Comparison of ENCODE assay signal across 19 cellular contexts in genomic region chr11:12532580-12532979, GRCh38.
DNase-seq lines count a peak whose midpoint lies in the region; ATAC-seq, FAIRE-seq and TF ChIP-seq lines count a peak whose summit lies in the region.
"Had no signal": no experiment of that assay in that cellular context is flagged by ENCODE, and none has a peak within 500 bp of the region (broad histone marks: within the 10 kb centered on the region; RNA-seq: fewer than 3 reads in every experiment).

No MANE protein-coding gene starts in this region.

- BruUV-seq in K562 (replicated peaks; lab: Mats Ljungman, UMichigan), result no TSS peak
- no TSS peak for BruUV-seq in Caco-2 (replicated peaks; lab: Mats Ljungman, UMichigan)

- POLR2A ChIA-PET in A549 (lab: Yijun Ruan, JAX), result no interaction called here
- POLR2A ChIA-PET in K562 (lab: Yijun Ruan, JAX), result interaction anchor here (0.6 kb wide), 1 partner anchor 380 kb away, joined by 4 read pairs; no protein-coding TSS in a partner anchor
- POLR2A ChIA-PET in Caco-2 (lab: Charles Lee), result no interaction called here

- H3K36me3 Mint-ChIP-seq in Caco-2 (ENCODE audit: insufficient read depth, unreplicated experiment), result no peaks in the 10 kb centered on the region
- H3K36me3 Mint-ChIP-seq: CD4-positive, alpha-beta memory T cell had no signal

- H2AFZ ChIP-seq in K562 (ENCODE audit: low read depth, low read length), result no peak overlapping the region
- H2AFZ ChIP-seq in trophoblast cell (ENCODE audit: insufficient read depth, low read length, poor library complexity), result no peak overlapping the region
- H2AFZ ChIP-seq: GM23338 had no signal

- WGBS in A549 (ENCODE audit: missing lambda C conversion rate), result 93% methylated on average over 14 of the region's 14 CpGs
- 4% methylated on average over 14 of the region's 14 CpGs for WGBS in K562 (ENCODE audit: insufficient coverage, low coverage, missing lambda C conversion rate)
- WGBS in trophoblast cell (ENCODE audit: extremely low coverage, insufficient coverage, insufficient read length), result no CpG with 5 or more reads among the region's 14 CpGs

- H3K79me2 ChIP-seq in K562 (ENCODE audit: control insufficient read depth, insufficient read depth, low read length) (no peaks in the 10 kb centered on the region), trophoblast cell (ENCODE audit: control insufficient read depth, insufficient read depth, low read length, poor library complexity) (no peaks in the 10 kb centered on the region)

- no peak overlapping the region for H2BK5ac ChIP-seq in trophoblast cell (ENCODE audit: low read depth, low read length, poor library complexity)

- H3K14ac ChIP-seq in trophoblast cell (ENCODE audit: low read length), result no peak overlapping the region

- H4K8ac ChIP-seq in trophoblast cell (ENCODE audit: low read depth, low read length), result no peak overlapping the region

- H4K20me1 ChIP-seq in K562 (replicated peaks; ENCODE audit: control insufficient read depth, insufficient read depth, low read length), result no peaks in the 10 kb centered on the region

- H3K27ac ChIP-seq in A549 (no peak overlapping the region), K562 (ENCODE audit: extremely low read depth, low read depth, low read length) (no peak overlapping the region), trophoblast cell (ENCODE audit: low read depth, low read length) (no peak overlapping the region)

- H3K9ac ChIP-seq in K562 (ENCODE audit: insufficient read depth in 1 of 2, low read depth in 2 of 2, low read length in 2 of 2) (no peak overlapping the region), trophoblast cell (ENCODE audit: low read length) (no peak overlapping the region)

- H2BK120ac ChIP-seq in trophoblast cell (ENCODE audit: insufficient read depth, low read length, poor library complexity), result no peak overlapping the region

- H3K4me3 ChIP-seq in A549 (no peak overlapping the region), K562 (no peak overlapping the region), trophoblast cell (ENCODE audit: low read depth, low read length) (no peak overlapping the region), Caco-2 (ENCODE audit: low read depth, low read length) (no peak overlapping the region)
- H3K4me3 ChIP-seq: GM23338 had no signal

- H3K9me3 ChIP-seq in A549 (no peaks in the 10 kb centered on the region), K562 (replicated peaks; ENCODE audit: control insufficient read depth, insufficient read depth, low read depth, low read length) (no peaks in the 10 kb centered on the region), trophoblast cell (ENCODE audit: insufficient read depth, low read depth, low read length) (peaks cover 3% of the 10 kb centered on the region), Caco-2 (no peaks in the 10 kb centered on the region)

- no peak overlapping the region for H3K18ac ChIP-seq in trophoblast cell (ENCODE audit: low read length)

- no peak for TF ChIP-seq RAD21 in A549 (conservative IDR thresholded peaks at IDR 0.05 in 1 of 2, IDR thresholded peaks at IDR 0.05 in 1 of 2)
- no peak for TF ChIP-seq RAD21 in K562 (CRISPR knock-in tag; conservative IDR thresholded peaks at IDR 0.05 in 1 of 2, IDR thresholded peaks at IDR 0.05 in 1 of 2)

- no peak for ATAC-seq in A549
- no peak for ATAC-seq in K562
- ATAC-seq: GM23338, HCT116 had no signal

- H3K27me3 ChIP-seq in K562 (ENCODE audit: control insufficient read depth in 2 of 2, insufficient read depth in 2 of 2, low read length in 2 of 2) (peaks cover 60 to 63% of the 10 kb centered on the region in 2 experiments), trophoblast cell (ENCODE audit: insufficient read depth, low read length) (no peaks in the 10 kb centered on the region), Caco-2 (replicated peaks; ENCODE audit: control insufficient read depth, insufficient read depth, low read length) (no peaks in the 10 kb centered on the region)

- H3K36me3 ChIP-seq in K562 (ENCODE audit: control insufficient read depth, insufficient read depth, low read length) (no peaks in the 10 kb centered on the region), trophoblast cell (ENCODE audit: control insufficient read depth in 1 of 2, insufficient read depth in 2 of 2, low read length in 2 of 2) (peaks cover 15 to 21% of the 10 kb centered on the region in 2 experiments), Caco-2 (ENCODE audit: control insufficient read depth, insufficient read depth, low read length) (no peaks in the 10 kb centered on the region)

- H2AK5ac ChIP-seq in trophoblast cell (ENCODE audit: low read length), result peak overlapping the region; percentile 60

- no peak for TF ChIP-seq CTCF in A549 (IDR thresholded peaks at IDR 0.05)
- TF ChIP-seq CTCF in K562 (IDR thresholded peaks at IDR 0.05 in 2 of 3, conservative IDR thresholded peaks at IDR 0.05 in 1 of 3; ENCODE audit: insufficient read depth in 2 of 3, low read depth in 1 of 3, low read length in 3 of 3), result no peak
- no peak for TF ChIP-seq CTCF in Caco-2 (IDR thresholded peaks at IDR 0.05; ENCODE audit: insufficient read depth in 1 of 2, low read depth in 1 of 2, low read length in 1 of 2, severe bottlenecking in 1 of 2, unreplicated experiment in 1 of 2)

- no peaks in the 10 kb centered on the region for H3K9me3 Mint-ChIP-seq in Caco-2 (ENCODE audit: unreplicated experiment)
- H3K9me3 Mint-ChIP-seq: CD4-positive, alpha-beta memory T cell; GM23338; H9 had no signal

- DNase-seq in A549 (ENCODE audit: low read depth in 1 of 2, low spot score in 1 of 2) (no peak), K562 (ENCODE audit: extremely low read depth in 1 of 4, low spot score in 3 of 4) (no peak), trophoblast cell (no peak), Caco-2 (no peak), NOMO-1 treated with dmso at 0.1 percent for 144 hours (lab: John Stamatoyannopoulos, UW; ENCODE audit: unreplicated experiment) (no peak), HuH-7.5 (ENCODE audit: low spot score) (no peak)
- DNase-seq: 8988T; C1 segment of cervical spinal cord; CD4-positive, alpha-beta memory T cell; COR-L47; DMS 273 treated with DMSO at 0.1 percent for 48 hours; DMS53; DMS79 treated with DMSO at 0.1 percent for 48 hours; GF-D8; H9 had no signal

- H2BK12ac ChIP-seq in trophoblast cell (ENCODE audit: low read length), result no peak overlapping the region

- H3K27me3 Mint-ChIP-seq in Caco-2 (ENCODE audit: insufficient read depth, unreplicated experiment), result peaks cover 4% of the 10 kb centered on the region

- H3K4me1 Mint-ChIP-seq in Caco-2 (ENCODE audit: low read depth, unreplicated experiment), result peaks cover 5% of the 10 kb centered on the region
- H3K4me1 Mint-ChIP-seq: CD4-positive, alpha-beta memory T cell; GM23338; H9 had no signal

- intact Hi-C loops in K562 (cut with micrococcal nuclease) (no loop called here), Caco-2 (cut with micrococcal nuclease; ENCODE audit: unreplicated experiment) (no loop called here)

- FAIRE-seq in A549 (lab: Jason Lieb, UNC) (no peak), K562 (lab: Jason Lieb, UNC) (no peak)
- FAIRE-seq: GM12891, GM18507 had no signal

- H3K4me1 ChIP-seq in A549 (no peaks in the 10 kb centered on the region), K562 (replicated peaks in 1 of 2; ENCODE audit: control insufficient read depth in 2 of 2, insufficient read depth in 2 of 2, low read length in 2 of 2) (no peaks in the 10 kb centered on the region), trophoblast cell (ENCODE audit: control insufficient read depth in 1 of 2, insufficient read depth in 2 of 2, low read length in 2 of 2) (peaks cover 0 to 3% of the 10 kb centered on the region in 2 experiments), Caco-2 (no peaks in the 10 kb centered on the region; the same call in 1 of the 2 replicates)

- H3K4ac ChIP-seq in trophoblast cell (ENCODE audit: low read depth, low read length), result no peak overlapping the region

- no peaks in the 10 kb centered on the region for H3K9me1 ChIP-seq in K562 (ENCODE audit: control insufficient read depth, insufficient read depth, low read length)

- H3K79me1 ChIP-seq in trophoblast cell (ENCODE audit: low read length), result peaks cover 3% of the 10 kb centered on the region

- no peak overlapping the region for H3K4me3 Mint-ChIP-seq in Caco-2 (ENCODE audit: unreplicated experiment)
- H3K4me3 Mint-ChIP-seq: CD4-positive, alpha-beta memory T cell; GM23338; H9 had no signal

- H4K91ac ChIP-seq in trophoblast cell (ENCODE audit: low read depth, low read length), result no peak overlapping the region

- H3K4me2 ChIP-seq in A549 (no peak overlapping the region), K562 (ENCODE audit: insufficient read depth, low read length) (no peak overlapping the region), trophoblast cell (ENCODE audit: low read length) (no peak overlapping the region)
- H3K4me2 ChIP-seq: GM23338 had no signal

- H4K12ac ChIP-seq in trophoblast cell (ENCODE audit: low read depth, low read length), result no peak overlapping the region

- CTCF ChIA-PET in A549 (lab: Yijun Ruan, JAX), result no interaction called here
- CTCF ChIA-PET in K562 (lab: Yijun Ruan, JAX; ENCODE audit: low intra/inter-chr PET ratio), result no interaction called here
- CTCF ChIA-PET in Caco-2 (lab: Charles Lee), result no interaction called here

- no peak overlapping the region for H3K23ac ChIP-seq in trophoblast cell (ENCODE audit: low read length)

- no peak for TF ChIP-seq POLR2A in A549 (IDR thresholded peaks at IDR 0.05; ENCODE audit: low read length)
- TF ChIP-seq POLR2A in K562 (conservative IDR thresholded peaks at IDR 0.05), result no peak

- no peak for TF ChIP-seq EP300 in A549 (IDR thresholded peaks at IDR 0.05)
- TF ChIP-seq EP300 in K562 (IDR thresholded peaks at IDR 0.05; ENCODE audit: low read length), result no peak

- in situ Hi-C loops in K562 (cut with MboI), result no loop called here

- H3K27ac Mint-ChIP-seq in Caco-2 (ENCODE audit: unreplicated experiment), result no peak overlapping the region
- H3K27ac Mint-ChIP-seq: CD4-positive, alpha-beta memory T cell; GM23338; H9 had no signal

TF ChIP-seq in A549, 52 proteins besides CTCF, POLR2A, EP300 and RAD21:
- TF ChIP-seq CBX8 (IDR thresholded peaks at IDR 0.05), result no peak
- TF ChIP-seq MAFK (IDR thresholded peaks at IDR 0.05; ENCODE audit: partially characterized antibody), result peak; percentile 34

TF ChIP-seq in K562, 482 proteins besides CTCF, POLR2A, EP300 and RAD21:
- TF ChIP-seq SUPT5H (IDR thresholded peaks at IDR 0.05) (no peak), C11orf30 (IDR thresholded peaks at IDR 0.05; ENCODE audit: low read depth) (peak; percentile 48; the same call in 1 of the 2 replicates), ETS2 (tag; IDR thresholded peaks at IDR 0.05; ENCODE audit: borderline replicate concordance, poor library complexity, severe bottlenecking) (no peak), MAFK (IDR thresholded peaks at IDR 0.05; ENCODE audit: low read length) (peak; percentile 27; the same call in 1 of the 2 replicates), NR2C1 (IDR thresholded peaks at IDR 0.05) (no peak), NR2C1 (tag; IDR thresholded peaks at IDR 0.05) (no peak), DIDO1 (tag; IDR thresholded peaks at IDR 0.05; ENCODE audit: low read depth) (no peak), ZNF316 (IDR thresholded peaks at IDR 0.05) (peak; percentile 68; the same call in 1 of the 2 replicates), TAF9B (IDR thresholded peaks at IDR 0.05; ENCODE audit: partially characterized antibody) (no peak), MAFG (tag; conservative IDR thresholded peaks at IDR 0.05) (0 out of 2 replicates have a peak, but pooled peaks have one; percentile 29)

Comparison
In these comparisons a context has a peak if more than half of its experiments do, and no peak if none do; other contexts are left out.
1. Of the 35 proteins assayed by ChIP-seq in both K562 and A549: peak only in K562: none; only in A549: none; in both: MAFK; in neither: 34.